21 cellular contexts compared by ENCODE assay signal in genomic region chr3:94258851-94259250, GRCh38.
"Had no signal": no experiment of that assay in that cellular context is flagged by ENCODE, and none has a peak within 500 bp of the region (broad histone marks: within the 10 kb centered on the region; RNA-seq: fewer than 3 reads in every experiment).

No MANE protein-coding gene starts in this region.

- H3K4me1 ChIP-seq: SJSA1 had no signal

- H3K4me3 ChIP-seq: MG63, SJSA1, SK-N-MC had no signal

- H3K27me3 ChIP-seq: MG63, SJSA1 had no signal

- H3K36me3 ChIP-seq: MG63, SJSA1 had no signal

- H3K27ac ChIP-seq: SJSA1, SK-N-MC had no signal

- H3K9me3 ChIP-seq: MG63, SJSA1 had no signal

- DNase-seq: KBM-7, MG63, NCI-H1092, NCI-H1105 treated with DMSO at 0.1 percent for 48 hours, NCI-H1417 treated with DMSO at 0.1 percent for 48 hours, NCI-H146, NCI-H1694 treated with DMSO at 0.1 percent for 48 hours, NCI-H1930, NCI-H2081, NCI-H2107, NCI-H2227 treated with DMSO at 0.1 percent for 48 hours, NCI-H446, NCI-H510A, NCI-H524 treated with DMSO at 0.1 percent for 48 hours, NCI-H69, NCI-H774, Right ventricle myocardium superior, RPMI8226, SIG-M5 had no signal
